ENCODE assay signal across 8 cellular contexts in genomic region chr11:108853864-108854263, GRCh38.
DNase-seq lines count a peak whose midpoint lies in the region; ATAC-seq and TF ChIP-seq lines count a peak whose summit lies in the region.

No MANE protein-coding gene starts in this region.

- no peaks in the 10 kb centered on the region for H3K9me3 Mint-ChIP-seq in activated naive CD4-positive, alpha-beta T cell treated with anti-CD3 and anti-CD28 coated beads, Interleukin-2, amount 50 U/mL, for 72 hours

- ATAC-seq in GM19372 (IDR thresholded peaks at IDR 0.05; ENCODE audit: low read depth, unreplicated experiment) (peak; percentile 49), HG03039 (IDR thresholded peaks at IDR 0.05; ENCODE audit: unreplicated experiment) (peak; percentile 33), right lobe of liver (peak; percentile 26 to 45 (median 40))
- ATAC-seq in activated naive CD4-positive, alpha-beta T cell treated with anti-CD3 and anti-CD28 coated beads, Interleukin-2, amount 50 U/mL, for 72 hours = peak; percentile 22 to 48

- no peaks in the 10 kb centered on the region for H3K36me3 ChIP-seq in right lobe of liver

- no peak overlapping the region for H3K4me3 ChIP-seq in right lobe of liver

- intact Hi-C loops in right lobe of liver (cut with DNase I) = no loop called here

- 70% methylated on average over 1 of the region's 1 CpG for WGBS in right lobe of liver (ENCODE audit: insufficient coverage, low coverage, low lambda C conversion rate, missing lambda C conversion rate)

- H3K4me1 ChIP-seq in right lobe of liver = no peaks in the 10 kb centered on the region

- no peak for TF ChIP-seq CTCF in right lobe of liver (IDR thresholded peaks at IDR 0.05)

- H3K9me3 ChIP-seq in right lobe of liver = no peaks in the 10 kb centered on the region

- TF ChIP-seq POLR2A in right lobe of liver (IDR thresholded peaks at IDR 0.05) = no peak

- peak overlapping the region; percentile 79 to 92 for H3K27ac Mint-ChIP-seq in activated naive CD4-positive, alpha-beta T cell treated with anti-CD3 and anti-CD28 coated beads, Interleukin-2, amount 50 U/mL, for 72 hours

- DNase-seq in activated naive CD4-positive, alpha-beta T cell treated with anti-CD3 and anti-CD28 coated beads, Interleukin-2, amount 50 U/mL, for 72 hours (ENCODE audit: low spot score in 2 of 2) = no peak
- DNase-seq in right lobe of liver (no peak), mesenteric fat pad (ENCODE audit: low spot score) (no peak), NCI-H1105 treated with DMSO at 0.1 percent for 48 hours (lab: John Stamatoyannopoulos, UW) (no peak)
- no peak for DNase-seq in central memory CD4-positive, alpha-beta T cell
- no peak for DNase-seq in activated CD4-positive, CD25-positive, alpha-beta regulatory T cell treated with anti-CD3 and anti-CD28 coated beads, Interleukin-2, amount 50 U/mL, for 72 hours

- H3K36me3 Mint-ChIP-seq in activated naive CD4-positive, alpha-beta T cell treated with anti-CD3 and anti-CD28 coated beads, Interleukin-2, amount 50 U/mL, for 72 hours = peaks cover 5 to 12% of the 10 kb centered on the region in 2 donors

- H3K27ac ChIP-seq in right lobe of liver = peak overlapping the region in 2 of 3 donors; percentile 5 to 9

- H3K27me3 ChIP-seq in right lobe of liver = no peaks in the 10 kb centered on the region
